In the genomic region with DNA sequence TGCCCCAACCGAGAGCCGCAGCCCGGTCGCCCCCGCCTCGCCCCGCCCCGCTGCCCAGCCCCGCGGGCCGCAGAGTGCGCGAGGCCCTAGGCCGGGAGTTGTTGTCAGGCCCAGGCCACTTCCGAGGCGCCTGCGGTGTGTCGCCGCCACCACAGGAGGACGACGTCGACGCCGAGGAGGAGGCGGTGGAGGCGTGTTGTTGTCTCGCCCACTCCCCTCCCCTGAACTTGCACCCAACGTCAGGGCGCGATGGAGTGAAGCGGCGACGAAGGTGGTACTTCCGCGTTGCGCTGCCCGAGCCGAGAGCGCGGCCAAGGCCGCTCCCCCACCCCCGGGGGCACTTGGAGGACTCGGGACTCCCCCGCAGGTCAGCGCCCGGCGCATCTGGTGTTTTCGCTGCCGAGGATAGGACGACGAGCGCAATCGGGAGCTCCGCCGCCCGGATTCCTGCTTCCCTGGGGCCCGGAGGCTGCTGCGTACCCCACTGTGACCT, we compare ENCODE assay signal across 1 cellular context.
TF ChIP-seq lines count a peak whose summit lies in the region.

A gene (plus strand): TSS at position 277 of the 493 bp plus-strand sequence. CDS start 386 bp downstream, outside the sequence.

TF ChIP-seq in K562, 482 proteins besides CTCF, POLR2A, EP300 and RAD21 (continued from another document and continues in another):
- TF ChIP-seq, protein P1, sequence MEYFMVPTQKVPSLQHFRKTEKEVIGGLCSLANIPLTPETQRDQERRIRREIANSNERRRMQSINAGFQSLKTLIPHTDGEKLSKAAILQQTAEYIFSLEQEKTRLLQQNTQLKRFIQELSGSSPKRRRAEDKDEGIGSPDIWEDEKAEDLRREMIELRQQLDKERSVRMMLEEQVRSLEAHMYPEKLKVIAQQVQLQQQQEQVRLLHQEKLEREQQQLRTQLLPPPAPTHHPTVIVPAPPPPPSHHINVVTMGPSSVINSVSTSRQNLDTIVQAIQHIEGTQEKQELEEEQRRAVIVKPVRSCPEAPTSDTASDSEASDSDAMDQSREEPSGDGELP (CRISPR knock-in tag; IDR thresholded peaks at IDR 0.05; ENCODE audit: borderline replicate concordance), result peak; percentile 41; the same call in 1 of the 2 replicates
- TF ChIP-seq, protein P2, sequence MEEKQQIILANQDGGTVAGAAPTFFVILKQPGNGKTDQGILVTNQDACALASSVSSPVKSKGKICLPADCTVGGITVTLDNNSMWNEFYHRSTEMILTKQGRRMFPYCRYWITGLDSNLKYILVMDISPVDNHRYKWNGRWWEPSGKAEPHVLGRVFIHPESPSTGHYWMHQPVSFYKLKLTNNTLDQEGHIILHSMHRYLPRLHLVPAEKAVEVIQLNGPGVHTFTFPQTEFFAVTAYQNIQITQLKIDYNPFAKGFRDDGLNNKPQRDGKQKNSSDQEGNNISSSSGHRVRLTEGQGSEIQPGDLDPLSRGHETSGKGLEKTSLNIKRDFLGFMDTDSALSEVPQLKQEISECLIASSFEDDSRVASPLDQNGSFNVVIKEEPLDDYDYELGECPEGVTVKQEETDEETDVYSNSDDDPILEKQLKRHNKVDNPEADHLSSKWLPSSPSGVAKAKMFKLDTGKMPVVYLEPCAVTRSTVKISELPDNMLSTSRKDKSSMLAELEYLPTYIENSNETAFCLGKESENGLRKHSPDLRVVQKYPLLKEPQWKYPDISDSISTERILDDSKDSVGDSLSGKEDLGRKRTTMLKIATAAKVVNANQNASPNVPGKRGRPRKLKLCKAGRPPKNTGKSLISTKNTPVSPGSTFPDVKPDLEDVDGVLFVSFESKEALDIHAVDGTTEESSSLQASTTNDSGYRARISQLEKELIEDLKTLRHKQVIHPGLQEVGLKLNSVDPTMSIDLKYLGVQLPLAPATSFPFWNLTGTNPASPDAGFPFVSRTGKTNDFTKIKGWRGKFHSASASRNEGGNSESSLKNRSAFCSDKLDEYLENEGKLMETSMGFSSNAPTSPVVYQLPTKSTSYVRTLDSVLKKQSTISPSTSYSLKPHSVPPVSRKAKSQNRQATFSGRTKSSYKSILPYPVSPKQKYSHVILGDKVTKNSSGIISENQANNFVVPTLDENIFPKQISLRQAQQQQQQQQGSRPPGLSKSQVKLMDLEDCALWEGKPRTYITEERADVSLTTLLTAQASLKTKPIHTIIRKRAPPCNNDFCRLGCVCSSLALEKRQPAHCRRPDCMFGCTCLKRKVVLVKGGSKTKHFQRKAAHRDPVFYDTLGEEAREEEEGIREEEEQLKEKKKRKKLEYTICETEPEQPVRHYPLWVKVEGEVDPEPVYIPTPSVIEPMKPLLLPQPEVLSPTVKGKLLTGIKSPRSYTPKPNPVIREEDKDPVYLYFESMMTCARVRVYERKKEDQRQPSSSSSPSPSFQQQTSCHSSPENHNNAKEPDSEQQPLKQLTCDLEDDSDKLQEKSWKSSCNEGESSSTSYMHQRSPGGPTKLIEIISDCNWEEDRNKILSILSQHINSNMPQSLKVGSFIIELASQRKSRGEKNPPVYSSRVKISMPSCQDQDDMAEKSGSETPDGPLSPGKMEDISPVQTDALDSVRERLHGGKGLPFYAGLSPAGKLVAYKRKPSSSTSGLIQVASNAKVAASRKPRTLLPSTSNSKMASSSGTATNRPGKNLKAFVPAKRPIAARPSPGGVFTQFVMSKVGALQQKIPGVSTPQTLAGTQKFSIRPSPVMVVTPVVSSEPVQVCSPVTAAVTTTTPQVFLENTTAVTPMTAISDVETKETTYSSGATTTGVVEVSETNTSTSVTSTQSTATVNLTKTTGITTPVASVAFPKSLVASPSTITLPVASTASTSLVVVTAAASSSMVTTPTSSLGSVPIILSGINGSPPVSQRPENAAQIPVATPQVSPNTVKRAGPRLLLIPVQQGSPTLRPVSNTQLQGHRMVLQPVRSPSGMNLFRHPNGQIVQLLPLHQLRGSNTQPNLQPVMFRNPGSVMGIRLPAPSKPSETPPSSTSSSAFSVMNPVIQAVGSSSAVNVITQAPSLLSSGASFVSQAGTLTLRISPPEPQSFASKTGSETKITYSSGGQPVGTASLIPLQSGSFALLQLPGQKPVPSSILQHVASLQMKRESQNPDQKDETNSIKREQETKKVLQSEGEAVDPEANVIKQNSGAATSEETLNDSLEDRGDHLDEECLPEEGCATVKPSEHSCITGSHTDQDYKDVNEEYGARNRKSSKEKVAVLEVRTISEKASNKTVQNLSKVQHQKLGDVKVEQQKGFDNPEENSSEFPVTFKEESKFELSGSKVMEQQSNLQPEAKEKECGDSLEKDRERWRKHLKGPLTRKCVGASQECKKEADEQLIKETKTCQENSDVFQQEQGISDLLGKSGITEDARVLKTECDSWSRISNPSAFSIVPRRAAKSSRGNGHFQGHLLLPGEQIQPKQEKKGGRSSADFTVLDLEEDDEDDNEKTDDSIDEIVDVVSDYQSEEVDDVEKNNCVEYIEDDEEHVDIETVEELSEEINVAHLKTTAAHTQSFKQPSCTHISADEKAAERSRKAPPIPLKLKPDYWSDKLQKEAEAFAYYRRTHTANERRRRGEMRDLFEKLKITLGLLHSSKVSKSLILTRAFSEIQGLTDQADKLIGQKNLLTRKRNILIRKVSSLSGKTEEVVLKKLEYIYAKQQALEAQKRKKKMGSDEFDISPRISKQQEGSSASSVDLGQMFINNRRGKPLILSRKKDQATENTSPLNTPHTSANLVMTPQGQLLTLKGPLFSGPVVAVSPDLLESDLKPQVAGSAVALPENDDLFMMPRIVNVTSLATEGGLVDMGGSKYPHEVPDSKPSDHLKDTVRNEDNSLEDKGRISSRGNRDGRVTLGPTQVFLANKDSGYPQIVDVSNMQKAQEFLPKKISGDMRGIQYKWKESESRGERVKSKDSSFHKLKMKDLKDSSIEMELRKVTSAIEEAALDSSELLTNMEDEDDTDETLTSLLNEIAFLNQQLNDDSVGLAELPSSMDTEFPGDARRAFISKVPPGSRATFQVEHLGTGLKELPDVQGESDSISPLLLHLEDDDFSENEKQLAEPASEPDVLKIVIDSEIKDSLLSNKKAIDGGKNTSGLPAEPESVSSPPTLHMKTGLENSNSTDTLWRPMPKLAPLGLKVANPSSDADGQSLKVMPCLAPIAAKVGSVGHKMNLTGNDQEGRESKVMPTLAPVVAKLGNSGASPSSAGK (IDR thresholded peaks at IDR 0.05), result peak; percentile 80
- TF ChIP-seq PCBP1 (IDR thresholded peaks at IDR 0.05; ENCODE audit: low read depth, low read length, poor library complexity, severe bottlenecking), result peak; percentile 73
- no peak for TF ChIP-seq ILF3 (IDR thresholded peaks at IDR 0.05; ENCODE audit: borderline replicate concordance)
- no peak for TF ChIP-seq BHLHE40 (IDR thresholded peaks at IDR 0.05; ENCODE audit: low read length)
- peak; percentile 10; the same call in 1 of the 2 replicates for TF ChIP-seq DPF2 (IDR thresholded peaks at IDR 0.05)
- peak; percentile 27; the same call in 1 of the 2 replicates for TF ChIP-seq PML (IDR thresholded peaks at IDR 0.05; ENCODE audit: low read length)
- TF ChIP-seq, protein P3, sequence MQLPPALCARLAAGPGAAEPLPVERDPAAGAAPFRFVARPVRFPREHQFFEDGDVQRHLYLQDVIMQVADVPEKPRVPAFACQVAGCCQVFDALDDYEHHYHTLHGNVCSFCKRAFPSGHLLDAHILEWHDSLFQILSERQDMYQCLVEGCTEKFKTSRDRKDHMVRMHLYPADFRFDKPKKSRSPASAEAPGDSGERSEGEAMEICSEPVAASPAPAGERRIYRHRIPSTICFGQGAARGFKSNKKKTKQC (CRISPR knock-in tag; IDR thresholded peaks at IDR 0.05), result peak; percentile 32; the same call in 1 of the 2 replicates
- peak; percentile 42 for TF ChIP-seq NFIC (IDR thresholded peaks at IDR 0.05)
- peak; percentile 17; the same call in 1 of the 2 replicates for TF ChIP-seq ARID1B (IDR thresholded peaks at IDR 0.05)
- TF ChIP-seq RBFOX2 (IDR thresholded peaks at IDR 0.05; ENCODE audit: low read depth, low read length), result peak; percentile 75
- TF ChIP-seq SMAD4 (CRISPR knock-in tag; conservative IDR thresholded peaks at IDR 0.05), result peak; percentile 40
- TF ChIP-seq KLF6 (CRISPR knock-in tag; IDR thresholded peaks at IDR 0.05; ENCODE audit: borderline replicate concordance), result no peak
- TF ChIP-seq CREM (IDR thresholded peaks at IDR 0.05; ENCODE audit: low read depth), result peak; percentile 83
- no peak for TF ChIP-seq HMG20B (CRISPR knock-in tag; IDR thresholded peaks at IDR 0.05)
- TF ChIP-seq RBM14 (IDR thresholded peaks at IDR 0.05; ENCODE audit: borderline replicate concordance, insufficient read depth, low read depth, low read length), result no peak; the same call in 1 of the 2 replicates
- no peak for TF ChIP-seq ZNF175 (CRISPR knock-in tag; IDR thresholded peaks at IDR 0.05; ENCODE audit: low read depth)
- TF ChIP-seq BCL6 (CRISPR knock-in tag; IDR thresholded peaks at IDR 0.05), result no peak
- TF ChIP-seq, protein P4, sequence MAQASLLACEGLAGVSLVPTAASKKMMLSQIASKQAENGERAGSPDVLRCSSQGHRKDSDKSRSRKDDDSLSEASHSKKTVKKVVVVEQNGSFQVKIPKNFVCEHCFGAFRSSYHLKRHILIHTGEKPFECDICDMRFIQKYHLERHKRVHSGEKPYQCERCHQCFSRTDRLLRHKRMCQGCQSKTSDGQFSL (CRISPR knock-in tag; IDR thresholded peaks at IDR 0.05), result peak; percentile 22
- TF ChIP-seq, protein P4 (tag; IDR thresholded peaks at IDR 0.05), result peak in 1 of 2 experiments; percentile 63; a peak in 1 of 4 replicates
- TF ChIP-seq, protein P5, sequence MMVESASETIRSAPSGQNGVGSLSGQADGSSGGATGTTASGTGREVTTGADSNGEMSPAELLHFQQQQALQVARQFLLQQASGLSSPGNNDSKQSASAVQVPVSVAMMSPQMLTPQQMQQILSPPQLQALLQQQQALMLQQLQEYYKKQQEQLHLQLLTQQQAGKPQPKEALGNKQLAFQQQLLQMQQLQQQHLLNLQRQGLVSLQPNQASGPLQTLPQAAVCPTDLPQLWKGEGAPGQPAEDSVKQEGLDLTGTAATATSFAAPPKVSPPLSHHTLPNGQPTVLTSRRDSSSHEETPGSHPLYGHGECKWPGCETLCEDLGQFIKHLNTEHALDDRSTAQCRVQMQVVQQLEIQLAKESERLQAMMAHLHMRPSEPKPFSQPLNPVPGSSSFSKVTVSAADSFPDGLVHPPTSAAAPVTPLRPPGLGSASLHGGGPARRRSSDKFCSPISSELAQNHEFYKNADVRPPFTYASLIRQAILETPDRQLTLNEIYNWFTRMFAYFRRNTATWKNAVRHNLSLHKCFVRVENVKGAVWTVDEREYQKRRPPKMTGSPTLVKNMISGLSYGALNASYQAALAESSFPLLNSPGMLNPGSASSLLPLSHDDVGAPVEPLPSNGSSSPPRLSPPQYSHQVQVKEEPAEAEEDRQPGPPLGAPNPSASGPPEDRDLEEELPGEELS (CRISPR knock-in tag; IDR thresholded peaks at IDR 0.05; ENCODE audit: borderline replicate concordance), result peak; percentile 82; the same call in 1 of the 2 replicates
- 0 out of 2 replicates have a peak, but pooled peaks have one; percentile 36 for TF ChIP-seq JUNB (CRISPR knock-in tag; conservative IDR thresholded peaks at IDR 0.05)
- TF ChIP-seq, protein P6, sequence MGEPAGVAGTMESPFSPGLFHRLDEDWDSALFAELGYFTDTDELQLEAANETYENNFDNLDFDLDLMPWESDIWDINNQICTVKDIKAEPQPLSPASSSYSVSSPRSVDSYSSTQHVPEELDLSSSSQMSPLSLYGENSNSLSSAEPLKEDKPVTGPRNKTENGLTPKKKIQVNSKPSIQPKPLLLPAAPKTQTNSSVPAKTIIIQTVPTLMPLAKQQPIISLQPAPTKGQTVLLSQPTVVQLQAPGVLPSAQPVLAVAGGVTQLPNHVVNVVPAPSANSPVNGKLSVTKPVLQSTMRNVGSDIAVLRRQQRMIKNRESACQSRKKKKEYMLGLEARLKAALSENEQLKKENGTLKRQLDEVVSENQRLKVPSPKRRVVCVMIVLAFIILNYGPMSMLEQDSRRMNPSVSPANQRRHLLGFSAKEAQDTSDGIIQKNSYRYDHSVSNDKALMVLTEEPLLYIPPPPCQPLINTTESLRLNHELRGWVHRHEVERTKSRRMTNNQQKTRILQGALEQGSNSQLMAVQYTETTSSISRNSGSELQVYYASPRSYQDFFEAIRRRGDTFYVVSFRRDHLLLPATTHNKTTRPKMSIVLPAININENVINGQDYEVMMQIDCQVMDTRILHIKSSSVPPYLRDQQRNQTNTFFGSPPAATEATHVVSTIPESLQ (CRISPR knock-in tag; IDR thresholded peaks at IDR 0.05), result 0 out of 2 replicates have a peak, but pooled peaks have one; percentile 33
- TF ChIP-seq, protein P7, sequence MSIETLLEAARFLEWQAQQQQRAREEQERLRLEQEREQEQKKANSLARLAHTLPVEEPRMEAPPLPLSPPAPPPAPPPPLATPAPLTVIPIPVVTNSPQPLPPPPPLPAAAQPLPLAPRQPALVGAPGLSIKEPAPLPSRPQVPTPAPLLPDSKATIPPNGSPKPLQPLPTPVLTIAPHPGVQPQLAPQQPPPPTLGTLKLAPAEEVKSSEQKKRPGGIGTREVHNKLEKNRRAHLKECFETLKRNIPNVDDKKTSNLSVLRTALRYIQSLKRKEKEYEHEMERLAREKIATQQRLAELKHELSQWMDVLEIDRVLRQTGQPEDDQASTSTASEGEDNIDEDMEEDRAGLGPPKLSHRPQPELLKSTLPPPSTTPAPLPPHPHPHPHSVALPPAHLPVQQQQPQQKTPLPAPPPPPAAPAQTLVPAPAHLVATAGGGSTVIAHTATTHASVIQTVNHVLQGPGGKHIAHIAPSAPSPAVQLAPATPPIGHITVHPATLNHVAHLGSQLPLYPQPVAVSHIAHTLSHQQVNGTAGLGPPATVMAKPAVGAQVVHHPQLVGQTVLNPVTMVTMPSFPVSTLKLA (conservative IDR thresholded peaks at IDR 0.05), result peak in 1 of 2 experiments; percentile 9; a peak in 2 of 4 replicates
- TF ChIP-seq, protein P8, sequence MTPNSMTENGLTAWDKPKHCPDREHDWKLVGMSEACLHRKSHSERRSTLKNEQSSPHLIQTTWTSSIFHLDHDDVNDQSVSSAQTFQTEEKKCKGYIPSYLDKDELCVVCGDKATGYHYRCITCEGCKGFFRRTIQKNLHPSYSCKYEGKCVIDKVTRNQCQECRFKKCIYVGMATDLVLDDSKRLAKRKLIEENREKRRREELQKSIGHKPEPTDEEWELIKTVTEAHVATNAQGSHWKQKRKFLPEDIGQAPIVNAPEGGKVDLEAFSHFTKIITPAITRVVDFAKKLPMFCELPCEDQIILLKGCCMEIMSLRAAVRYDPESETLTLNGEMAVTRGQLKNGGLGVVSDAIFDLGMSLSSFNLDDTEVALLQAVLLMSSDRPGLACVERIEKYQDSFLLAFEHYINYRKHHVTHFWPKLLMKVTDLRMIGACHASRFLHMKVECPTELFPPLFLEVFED (CRISPR knock-in tag; conservative IDR thresholded peaks at IDR 0.05), result no peak
